In genomic region chr3:9809615-9810356, GRCh38 we compare ENCODE assay signal across 8 cellular contexts. TPM values are rescaled to one million over a fixed set of nuclear protein-coding genes. Genes with fewer than 3 reads are reported as not detected.
DNase-seq lines count a peak whose midpoint lies in the region; ATAC-seq and TF ChIP-seq lines count a peak whose summit lies in the region.

TSS of gene TTLL3 (plus strand) at chr3:9810262. CDS start at chr3:9810662, 400 bp downstream.

- peaks cover 21% of the 10 kb centered on the region for H3K4me1 ChIP-seq in body of pancreas

- peak in 2 of 7 experiments; percentile 9 to 28 for TF ChIP-seq CTCF in body of pancreas (IDR thresholded peaks at IDR 0.05)

- H3K4me3 ChIP-seq in body of pancreas, result peak within 1 kb of the TSS; percentile 50 to 51

- peak; percentile 66 to 71 (median 68) for TF ChIP-seq POLR2A in body of pancreas (IDR thresholded peaks at IDR 0.05)

- 0 to 1% methylated on average over 23 to 65 of the region's 67 CpGs for WGBS in body of pancreas, 2 donors

- intact Hi-C loops in body of pancreas (cut with DNase I), result no loop called here

- DNase-seq in DMS79 (lab: John Stamatoyannopoulos, UW) (peak; percentile 18), MV-4-11 (lab: John Stamatoyannopoulos, UW) (peak; percentile 75), T-helper 9 cell (peak; percentile 34), body of pancreas (peak; percentile 78 to 84 (median 82)), hippocampal formation (lab: John Stamatoyannopoulos, UW) (peak; percentile 19 to 63), renal cortical epithelial cell (ENCODE audit: low read depth) (peak; percentile 42), NCI-H2107 (lab: John Stamatoyannopoulos, UW) (no peak)

- H3K27ac ChIP-seq in body of pancreas, result peak within 1 kb of the TSS; percentile 73 to 97 (median 88)

- H3K36me3 ChIP-seq in body of pancreas (replicated peaks in 1 of 2; ENCODE audit: insufficient read depth in 1 of 2, low read depth in 2 of 2), result peaks cover 0 to 6% of the 10 kb centered on the region in 2 donors

- no peaks in the 10 kb centered on the region for H3K9me3 ChIP-seq in body of pancreas

- no peaks in the 10 kb centered on the region for H3K27me3 ChIP-seq in body of pancreas

- ATAC-seq in GM21529 (IDR thresholded peaks at IDR 0.05; ENCODE audit: unreplicated experiment), result peak; percentile 65
- peak; percentile 82 for ATAC-seq in body of pancreas

RNA-seq across cellular contexts. Expression of gene TTLL3, which starts in this region (rescaled TPM):
- total RNA-seq in body of pancreas (10 to 100 TPM; 24.1 to 88.0 TPM), renal cortical epithelial cell (10.4 and 33.6 TPM in 2 replicates)
